In genomic region chr15:74291101-74292071, GRCh38 we compare ENCODE assay signal across 1 cellular context.
TF ChIP-seq lines count a peak whose summit lies in the region.

No MANE protein-coding gene starts in this region.

TF ChIP-seq in HepG2, 621 proteins besides CTCF, POLR2A, EP300 and RAD21 (continued from another document and continues in another):
- TF ChIP-seq, protein P1, sequence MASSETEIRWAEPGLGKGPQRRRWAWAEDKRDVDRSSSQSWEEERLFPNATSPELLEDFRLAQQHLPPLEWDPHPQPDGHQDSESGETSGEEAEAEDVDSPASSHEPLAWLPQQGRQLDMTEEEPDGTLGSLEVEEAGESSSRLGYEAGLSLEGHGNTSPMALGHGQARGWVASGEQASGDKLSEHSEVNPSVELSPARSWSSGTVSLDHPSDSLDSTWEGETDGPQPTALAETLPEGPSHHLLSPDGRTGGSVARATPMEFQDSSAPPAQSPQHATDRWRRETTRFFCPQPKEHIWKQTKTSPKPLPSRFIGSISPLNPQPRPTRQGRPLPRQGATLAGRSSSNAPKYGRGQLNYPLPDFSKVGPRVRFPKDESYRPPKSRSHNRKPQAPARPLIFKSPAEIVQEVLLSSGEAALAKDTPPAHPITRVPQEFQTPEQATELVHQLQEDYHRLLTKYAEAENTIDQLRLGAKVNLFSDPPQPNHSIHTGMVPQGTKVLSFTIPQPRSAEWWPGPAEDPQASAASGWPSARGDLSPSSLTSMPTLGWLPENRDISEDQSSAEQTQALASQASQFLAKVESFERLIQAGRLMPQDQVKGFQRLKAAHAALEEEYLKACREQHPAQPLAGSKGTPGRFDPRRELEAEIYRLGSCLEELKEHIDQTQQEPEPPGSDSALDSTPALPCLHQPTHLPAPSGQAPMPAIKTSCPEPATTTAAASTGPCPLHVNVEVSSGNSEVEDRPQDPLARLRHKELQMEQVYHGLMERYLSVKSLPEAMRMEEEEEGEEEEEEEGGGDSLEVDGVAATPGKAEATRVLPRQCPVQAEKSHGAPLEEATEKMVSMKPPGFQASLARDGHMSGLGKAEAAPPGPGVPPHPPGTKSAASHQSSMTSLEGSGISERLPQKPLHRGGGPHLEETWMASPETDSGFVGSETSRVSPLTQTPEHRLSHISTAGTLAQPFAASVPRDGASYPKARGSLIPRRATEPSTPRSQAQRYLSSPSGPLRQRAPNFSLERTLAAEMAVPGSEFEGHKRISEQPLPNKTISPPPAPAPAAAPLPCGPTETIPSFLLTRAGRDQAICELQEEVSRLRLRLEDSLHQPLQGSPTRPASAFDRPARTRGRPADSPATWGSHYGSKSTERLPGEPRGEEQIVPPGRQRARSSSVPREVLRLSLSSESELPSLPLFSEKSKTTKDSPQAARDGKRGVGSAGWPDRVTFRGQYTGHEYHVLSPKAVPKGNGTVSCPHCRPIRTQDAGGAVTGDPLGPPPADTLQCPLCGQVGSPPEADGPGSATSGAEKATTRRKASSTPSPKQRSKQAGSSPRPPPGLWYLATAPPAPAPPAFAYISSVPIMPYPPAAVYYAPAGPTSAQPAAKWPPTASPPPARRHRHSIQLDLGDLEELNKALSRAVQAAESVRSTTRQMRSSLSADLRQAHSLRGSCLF (CRISPR knock-in tag; IDR thresholded peaks at IDR 0.05; ENCODE audit: borderline replicate concordance), result peak; percentile 95
- TF ChIP-seq ZNF552 (CRISPR knock-in tag; IDR thresholded peaks at IDR 0.05; ENCODE audit: borderline replicate concordance), result 0 out of 2 replicates have a peak, but pooled peaks have one; percentile 39
- TF ChIP-seq FOXK1 (CRISPR knock-in tag; IDR thresholded peaks at IDR 0.05; ENCODE audit: borderline replicate concordance, low read depth), result peak; percentile 75; the same call in 1 of the 2 replicates
- TF ChIP-seq, protein P2, sequence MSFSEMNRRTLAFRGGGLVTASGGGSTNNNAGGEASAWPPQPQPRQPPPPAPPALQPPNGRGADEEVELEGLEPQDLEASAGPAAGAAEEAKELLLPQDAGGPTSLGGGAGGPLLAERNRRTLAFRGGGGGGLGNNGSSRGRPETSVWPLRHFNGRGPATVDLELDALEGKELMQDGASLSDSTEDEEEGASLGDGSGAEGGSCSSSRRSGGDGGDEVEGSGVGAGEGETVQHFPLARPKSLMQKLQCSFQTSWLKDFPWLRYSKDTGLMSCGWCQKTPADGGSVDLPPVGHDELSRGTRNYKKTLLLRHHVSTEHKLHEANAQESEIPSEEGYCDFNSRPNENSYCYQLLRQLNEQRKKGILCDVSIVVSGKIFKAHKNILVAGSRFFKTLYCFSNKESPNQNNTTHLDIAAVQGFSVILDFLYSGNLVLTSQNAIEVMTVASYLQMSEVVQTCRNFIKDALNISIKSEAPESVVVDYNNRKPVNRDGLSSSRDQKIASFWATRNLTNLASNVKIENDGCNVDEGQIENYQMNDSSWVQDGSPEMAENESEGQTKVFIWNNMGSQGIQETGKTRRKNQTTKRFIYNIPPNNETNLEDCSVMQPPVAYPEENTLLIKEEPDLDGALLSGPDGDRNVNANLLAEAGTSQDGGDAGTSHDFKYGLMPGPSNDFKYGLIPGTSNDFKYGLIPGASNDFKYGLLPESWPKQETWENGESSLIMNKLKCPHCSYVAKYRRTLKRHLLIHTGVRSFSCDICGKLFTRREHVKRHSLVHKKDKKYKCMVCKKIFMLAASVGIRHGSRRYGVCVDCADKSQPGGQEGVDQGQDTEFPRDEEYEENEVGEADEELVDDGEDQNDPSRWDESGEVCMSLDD (CRISPR knock-in tag; IDR thresholded peaks at IDR 0.05; ENCODE audit: borderline replicate concordance), result peak; percentile 70; the same call in 1 of the 2 replicates
- TF ChIP-seq, protein P3, sequence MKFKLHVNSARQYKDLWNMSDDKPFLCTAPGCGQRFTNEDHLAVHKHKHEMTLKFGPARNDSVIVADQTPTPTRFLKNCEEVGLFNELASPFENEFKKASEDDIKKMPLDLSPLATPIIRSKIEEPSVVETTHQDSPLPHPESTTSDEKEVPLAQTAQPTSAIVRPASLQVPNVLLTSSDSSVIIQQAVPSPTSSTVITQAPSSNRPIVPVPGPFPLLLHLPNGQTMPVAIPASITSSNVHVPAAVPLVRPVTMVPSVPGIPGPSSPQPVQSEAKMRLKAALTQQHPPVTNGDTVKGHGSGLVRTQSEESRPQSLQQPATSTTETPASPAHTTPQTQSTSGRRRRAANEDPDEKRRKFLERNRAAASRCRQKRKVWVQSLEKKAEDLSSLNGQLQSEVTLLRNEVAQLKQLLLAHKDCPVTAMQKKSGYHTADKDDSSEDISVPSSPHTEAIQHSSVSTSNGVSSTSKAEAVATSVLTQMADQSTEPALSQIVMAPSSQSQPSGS (CRISPR knock-in tag; IDR thresholded peaks at IDR 0.05), result peak; percentile 59; the same call in 1 of the 2 replicates
- peak; percentile 89 for TF ChIP-seq ZBTB26 (CRISPR knock-in tag; IDR thresholded peaks at IDR 0.05; ENCODE audit: borderline replicate concordance)
- TF ChIP-seq ZNF263 (CRISPR knock-in tag; IDR thresholded peaks at IDR 0.05), result peak; percentile 75
- TF ChIP-seq IKZF5 (CRISPR knock-in tag; IDR thresholded peaks at IDR 0.05), result peak; percentile 66; the same call in 1 of the 2 replicates
- peak; percentile 38; the same call in 1 of the 2 replicates for TF ChIP-seq TFDP1 (CRISPR knock-in tag; IDR thresholded peaks at IDR 0.05; ENCODE audit: borderline replicate concordance)
- TF ChIP-seq, protein P4, sequence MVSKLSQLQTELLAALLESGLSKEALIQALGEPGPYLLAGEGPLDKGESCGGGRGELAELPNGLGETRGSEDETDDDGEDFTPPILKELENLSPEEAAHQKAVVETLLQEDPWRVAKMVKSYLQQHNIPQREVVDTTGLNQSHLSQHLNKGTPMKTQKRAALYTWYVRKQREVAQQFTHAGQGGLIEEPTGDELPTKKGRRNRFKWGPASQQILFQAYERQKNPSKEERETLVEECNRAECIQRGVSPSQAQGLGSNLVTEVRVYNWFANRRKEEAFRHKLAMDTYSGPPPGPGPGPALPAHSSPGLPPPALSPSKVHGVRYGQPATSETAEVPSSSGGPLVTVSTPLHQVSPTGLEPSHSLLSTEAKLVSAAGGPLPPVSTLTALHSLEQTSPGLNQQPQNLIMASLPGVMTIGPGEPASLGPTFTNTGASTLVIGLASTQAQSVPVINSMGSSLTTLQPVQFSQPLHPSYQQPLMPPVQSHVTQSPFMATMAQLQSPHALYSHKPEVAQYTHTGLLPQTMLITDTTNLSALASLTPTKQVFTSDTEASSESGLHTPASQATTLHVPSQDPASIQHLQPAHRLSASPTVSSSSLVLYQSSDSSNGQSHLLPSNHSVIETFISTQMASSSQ (IDR thresholded peaks at IDR 0.05; ENCODE audit: low read depth), result no peak
- TF ChIP-seq, protein P4 (CRISPR knock-in tag; IDR thresholded peaks at IDR 0.05; ENCODE audit: borderline replicate concordance), result no peak
- TF ChIP-seq, protein P5, sequence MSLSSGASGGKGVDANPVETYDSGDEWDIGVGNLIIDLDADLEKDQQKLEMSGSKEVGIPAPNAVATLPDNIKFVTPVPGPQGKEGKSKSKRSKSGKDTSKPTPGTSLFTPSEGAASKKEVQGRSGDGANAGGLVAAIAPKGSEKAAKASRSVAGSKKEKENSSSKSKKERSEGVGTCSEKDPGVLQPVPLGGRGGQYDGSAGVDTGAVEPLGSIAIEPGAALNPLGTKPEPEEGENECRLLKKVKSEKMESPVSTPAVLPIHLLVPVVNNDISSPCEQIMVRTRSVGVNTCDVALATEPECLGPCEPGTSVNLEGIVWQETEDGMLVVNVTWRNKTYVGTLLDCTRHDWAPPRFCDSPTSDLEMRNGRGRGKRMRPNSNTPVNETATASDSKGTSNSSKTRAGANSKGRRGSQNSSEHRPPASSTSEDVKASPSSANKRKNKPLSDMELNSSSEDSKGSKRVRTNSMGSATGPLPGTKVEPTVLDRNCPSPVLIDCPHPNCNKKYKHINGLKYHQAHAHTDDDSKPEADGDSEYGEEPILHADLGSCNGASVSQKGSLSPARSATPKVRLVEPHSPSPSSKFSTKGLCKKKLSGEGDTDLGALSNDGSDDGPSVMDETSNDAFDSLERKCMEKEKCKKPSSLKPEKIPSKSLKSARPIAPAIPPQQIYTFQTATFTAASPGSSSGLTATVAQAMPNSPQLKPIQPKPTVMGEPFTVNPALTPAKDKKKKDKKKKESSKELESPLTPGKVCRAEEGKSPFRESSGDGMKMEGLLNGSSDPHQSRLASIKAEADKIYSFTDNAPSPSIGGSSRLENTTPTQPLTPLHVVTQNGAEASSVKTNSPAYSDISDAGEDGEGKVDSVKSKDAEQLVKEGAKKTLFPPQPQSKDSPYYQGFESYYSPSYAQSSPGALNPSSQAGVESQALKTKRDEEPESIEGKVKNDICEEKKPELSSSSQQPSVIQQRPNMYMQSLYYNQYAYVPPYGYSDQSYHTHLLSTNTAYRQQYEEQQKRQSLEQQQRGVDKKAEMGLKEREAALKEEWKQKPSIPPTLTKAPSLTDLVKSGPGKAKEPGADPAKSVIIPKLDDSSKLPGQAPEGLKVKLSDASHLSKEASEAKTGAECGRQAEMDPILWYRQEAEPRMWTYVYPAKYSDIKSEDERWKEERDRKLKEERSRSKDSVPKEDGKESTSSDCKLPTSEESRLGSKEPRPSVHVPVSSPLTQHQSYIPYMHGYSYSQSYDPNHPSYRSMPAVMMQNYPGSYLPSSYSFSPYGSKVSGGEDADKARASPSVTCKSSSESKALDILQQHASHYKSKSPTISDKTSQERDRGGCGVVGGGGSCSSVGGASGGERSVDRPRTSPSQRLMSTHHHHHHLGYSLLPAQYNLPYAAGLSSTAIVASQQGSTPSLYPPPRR (CRISPR knock-in tag; IDR thresholded peaks at IDR 0.05; ENCODE audit: borderline replicate concordance), result no peak
- TF ChIP-seq NKX3-1 (CRISPR knock-in tag; IDR thresholded peaks at IDR 0.05), result peak; percentile 96
- peak; percentile 49; the same call in 1 of the 2 replicates for TF ChIP-seq ZNF225 (CRISPR knock-in tag; IDR thresholded peaks at IDR 0.05)
- peak; percentile 93 for TF ChIP-seq ZNF331 (CRISPR knock-in tag; IDR thresholded peaks at IDR 0.05)
- TF ChIP-seq, protein P6, sequence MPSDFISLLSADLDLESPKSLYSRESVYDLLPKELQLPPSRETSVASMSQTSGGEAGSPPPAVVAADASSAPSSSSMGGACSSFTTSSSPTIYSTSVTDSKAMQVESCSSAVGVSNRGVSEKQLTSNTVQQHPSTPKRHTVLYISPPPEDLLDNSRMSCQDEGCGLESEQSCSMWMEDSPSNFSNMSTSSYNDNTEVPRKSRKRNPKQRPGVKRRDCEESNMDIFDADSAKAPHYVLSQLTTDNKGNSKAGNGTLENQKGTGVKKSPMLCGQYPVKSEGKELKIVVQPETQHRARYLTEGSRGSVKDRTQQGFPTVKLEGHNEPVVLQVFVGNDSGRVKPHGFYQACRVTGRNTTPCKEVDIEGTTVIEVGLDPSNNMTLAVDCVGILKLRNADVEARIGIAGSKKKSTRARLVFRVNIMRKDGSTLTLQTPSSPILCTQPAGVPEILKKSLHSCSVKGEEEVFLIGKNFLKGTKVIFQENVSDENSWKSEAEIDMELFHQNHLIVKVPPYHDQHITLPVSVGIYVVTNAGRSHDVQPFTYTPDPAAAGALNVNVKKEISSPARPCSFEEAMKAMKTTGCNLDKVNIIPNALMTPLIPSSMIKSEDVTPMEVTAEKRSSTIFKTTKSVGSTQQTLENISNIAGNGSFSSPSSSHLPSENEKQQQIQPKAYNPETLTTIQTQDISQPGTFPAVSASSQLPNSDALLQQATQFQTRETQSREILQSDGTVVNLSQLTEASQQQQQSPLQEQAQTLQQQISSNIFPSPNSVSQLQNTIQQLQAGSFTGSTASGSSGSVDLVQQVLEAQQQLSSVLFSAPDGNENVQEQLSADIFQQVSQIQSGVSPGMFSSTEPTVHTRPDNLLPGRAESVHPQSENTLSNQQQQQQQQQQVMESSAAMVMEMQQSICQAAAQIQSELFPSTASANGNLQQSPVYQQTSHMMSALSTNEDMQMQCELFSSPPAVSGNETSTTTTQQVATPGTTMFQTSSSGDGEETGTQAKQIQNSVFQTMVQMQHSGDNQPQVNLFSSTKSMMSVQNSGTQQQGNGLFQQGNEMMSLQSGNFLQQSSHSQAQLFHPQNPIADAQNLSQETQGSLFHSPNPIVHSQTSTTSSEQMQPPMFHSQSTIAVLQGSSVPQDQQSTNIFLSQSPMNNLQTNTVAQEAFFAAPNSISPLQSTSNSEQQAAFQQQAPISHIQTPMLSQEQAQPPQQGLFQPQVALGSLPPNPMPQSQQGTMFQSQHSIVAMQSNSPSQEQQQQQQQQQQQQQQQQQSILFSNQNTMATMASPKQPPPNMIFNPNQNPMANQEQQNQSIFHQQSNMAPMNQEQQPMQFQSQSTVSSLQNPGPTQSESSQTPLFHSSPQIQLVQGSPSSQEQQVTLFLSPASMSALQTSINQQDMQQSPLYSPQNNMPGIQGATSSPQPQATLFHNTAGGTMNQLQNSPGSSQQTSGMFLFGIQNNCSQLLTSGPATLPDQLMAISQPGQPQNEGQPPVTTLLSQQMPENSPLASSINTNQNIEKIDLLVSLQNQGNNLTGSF (CRISPR knock-in tag; IDR thresholded peaks at IDR 0.05), result peak; percentile 89; the same call in 1 of the 2 replicates
